ENCODE assay signal across 11 cellular contexts in genomic region chr7:19958309-19958896, GRCh38.
A peak's percentile ranks its signal among the peaks of the same experiment; 100 is the strongest.
DNase-seq lines count a peak whose midpoint lies in the region; TF ChIP-seq lines count a peak whose summit lies in the region.
"Had no signal": no experiment of that assay in that cellular context is flagged by ENCODE, and none has a peak within 500 bp of the region (broad histone marks: within the 10 kb centered on the region; RNA-seq: fewer than 3 reads in every experiment).

No MANE protein-coding gene starts in this region.

- DNase-seq in EL (peak; percentile 92), RKO (ENCODE audit: low spot score) (peak; percentile 42), fibroblast of mammary gland (ENCODE audit: low read depth) (peak; percentile 93), retinal pigment epithelial cell (ENCODE audit: low read depth) (peak; percentile 30), activated gamma-delta T cell (lab: John Stamatoyannopoulos, UW) (no peak), BE2C (no peak), T-helper 9 cell (no peak), NCI-H2029 treated with DMSO at 0.1 percent for 48 hours (lab: John Stamatoyannopoulos, UW) (no peak)
- DNase-seq: amygdala, DND-41, heart left ventricle had no signal

- TF ChIP-seq CTCF in fibroblast of mammary gland (conservative IDR thresholded peaks at IDR 0.05; ENCODE audit: control insufficient read depth, insufficient read depth, low read depth, low read length) (no peak), retinal pigment epithelial cell (conservative IDR thresholded peaks at IDR 0.05; ENCODE audit: low read depth, low read length) (no peak), BE2C (IDR thresholded peaks at IDR 0.05; ENCODE audit: low read depth, low read length) (no peak)

- H3K36me3 ChIP-seq in BE2C = no peaks in the 10 kb centered on the region
- H3K36me3 ChIP-seq: heart left ventricle had no signal

- H3K4me1 ChIP-seq in BE2C = no peaks in the 10 kb centered on the region

- H3K4me3 ChIP-seq in fibroblast of mammary gland (ENCODE audit: control insufficient read depth, low read depth, low read length) (no peak overlapping the region), retinal pigment epithelial cell (ENCODE audit: low read length) (no peak overlapping the region), BE2C (ENCODE audit: low read depth, low read length) (no peak overlapping the region)
- H3K4me3 ChIP-seq: heart left ventricle had no signal

- H3K27me3 ChIP-seq in BE2C = peaks cover 4% of the 10 kb centered on the region; the same call in 1 of the 2 replicates
- H3K27me3 ChIP-seq: heart left ventricle had no signal

- no peaks in the 10 kb centered on the region; the same call in 1 of the 2 replicates for H3K9me3 ChIP-seq in BE2C

Comparison
In these comparisons a context has a peak if more than half of its experiments do, and no peak if none do; other contexts are left out.
1. DNase-seq: peak in EL (single experiment), RKO (single experiment), fibroblast of mammary gland (single experiment) and retinal pigment epithelial cell (single experiment); none in activated gamma-delta T cell (single experiment), BE2C (single experiment), T-helper 9 cell (single experiment) and NCI-H2029 treated with DMSO at 0.1 percent for 48 hours (single experiment).